In the genomic region with DNA sequence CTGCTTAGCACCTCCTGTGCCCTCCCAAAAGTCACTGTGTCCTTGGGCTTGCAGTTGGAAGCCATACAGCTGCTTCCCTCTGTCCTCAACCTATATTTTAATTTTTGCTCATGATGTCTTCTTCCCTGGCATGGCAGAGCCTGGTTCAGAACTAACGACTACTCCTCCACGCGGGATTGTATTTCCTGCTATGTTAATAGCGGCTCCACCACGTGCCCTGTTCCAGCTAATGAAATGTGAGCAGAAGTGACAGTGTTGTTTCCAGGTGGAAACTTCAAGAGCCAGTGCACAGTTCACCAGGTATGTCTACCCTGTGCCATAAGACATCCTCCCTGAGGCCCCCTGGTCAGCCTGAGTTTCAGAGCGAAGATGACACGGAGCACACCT, we compare ENCODE assay signal across 2 cellular contexts.
TF ChIP-seq lines count a peak whose summit lies in the region.

No MANE protein-coding gene starts in this region.

TF ChIP-seq in A549, 52 proteins besides CTCF, POLR2A, EP300 and RAD21 (continued from another document):
- TF ChIP-seq HMGXB4 (CRISPR knock-in tag; IDR thresholded peaks at IDR 0.05; ENCODE audit: borderline replicate concordance) = no peak
- TF ChIP-seq KDM5A (IDR thresholded peaks at IDR 0.05) = no peak
- TF ChIP-seq NPAS2 (CRISPR knock-in tag; IDR thresholded peaks at IDR 0.05; ENCODE audit: borderline replicate concordance) = no peak
- no peak for TF ChIP-seq NFE2L2 (conservative IDR thresholded peaks at IDR 0.05; ENCODE audit: low read length)
- no peak for TF ChIP-seq NR3C1 (IDR thresholded peaks at IDR 0.05)
- TF ChIP-seq, protein P1, sequence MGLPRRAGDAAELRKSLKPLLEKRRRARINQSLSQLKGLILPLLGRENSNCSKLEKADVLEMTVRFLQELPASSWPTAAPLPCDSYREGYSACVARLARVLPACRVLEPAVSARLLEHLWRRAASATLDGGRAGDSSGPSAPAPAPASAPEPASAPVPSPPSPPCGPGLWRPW (IDR thresholded peaks at IDR 0.05) = no peak
- no peak for TF ChIP-seq ZNF302 (CRISPR knock-in tag; IDR thresholded peaks at IDR 0.05)

TF ChIP-seq in K562, 482 proteins besides CTCF, POLR2A, EP300 and RAD21 (continued from another document):
- no peak for TF ChIP-seq ZBTB9 (CRISPR knock-in tag; IDR thresholded peaks at IDR 0.05)
- peak; percentile 62 to 66 for TF ChIP-seq MNT (conservative IDR thresholded peaks at IDR 0.05)
- no peak for TF ChIP-seq YBX1 (IDR thresholded peaks at IDR 0.05)
- peak; percentile 84 for TF ChIP-seq USF2 (CRISPR knock-in tag; IDR thresholded peaks at IDR 0.05)
- no peak for TF ChIP-seq ZNF561 (CRISPR knock-in tag; conservative IDR thresholded peaks at IDR 0.05)
- TF ChIP-seq, protein P2, sequence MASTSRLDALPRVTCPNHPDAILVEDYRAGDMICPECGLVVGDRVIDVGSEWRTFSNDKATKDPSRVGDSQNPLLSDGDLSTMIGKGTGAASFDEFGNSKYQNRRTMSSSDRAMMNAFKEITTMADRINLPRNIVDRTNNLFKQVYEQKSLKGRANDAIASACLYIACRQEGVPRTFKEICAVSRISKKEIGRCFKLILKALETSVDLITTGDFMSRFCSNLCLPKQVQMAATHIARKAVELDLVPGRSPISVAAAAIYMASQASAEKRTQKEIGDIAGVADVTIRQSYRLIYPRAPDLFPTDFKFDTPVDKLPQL (IDR thresholded peaks at IDR 0.05; ENCODE audit: extremely low read depth, insufficient read length) = no peak
- TF ChIP-seq USF1 (CRISPR knock-in tag; IDR thresholded peaks at IDR 0.05) = peak; percentile 91
- TF ChIP-seq EHMT2 (IDR thresholded peaks at IDR 0.05) = no peak
- TF ChIP-seq BCLAF1 (IDR thresholded peaks at IDR 0.05; ENCODE audit: borderline replicate concordance in 1 of 2, control insufficient read depth in 1 of 2, low read depth in 2 of 2, low read length in 1 of 2) = no peak
- TF ChIP-seq SP1 (CRISPR knock-in tag; IDR thresholded peaks at IDR 0.05) = no peak
- no peak for TF ChIP-seq ETV1 (tag; conservative IDR thresholded peaks at IDR 0.05; ENCODE audit: low read depth)
- TF ChIP-seq SMARCC2 (IDR thresholded peaks at IDR 0.05; ENCODE audit: low read depth) = no peak
- peak; percentile 95 for TF ChIP-seq RFX5 (IDR thresholded peaks at IDR 0.05; ENCODE audit: low read depth, low read length)
- peak; percentile 28 for TF ChIP-seq NFYB (IDR thresholded peaks at IDR 0.05; ENCODE audit: extremely low read depth, insufficient read length)
- TF ChIP-seq CREM (IDR thresholded peaks at IDR 0.05; ENCODE audit: low read depth) = peak; percentile 81
- no peak for TF ChIP-seq ZNF655 (CRISPR knock-in tag; IDR thresholded peaks at IDR 0.05)
- TF ChIP-seq THRAP3 (IDR thresholded peaks at IDR 0.05; ENCODE audit: borderline replicate concordance) = no peak
- TF ChIP-seq HMG20B (CRISPR knock-in tag; IDR thresholded peaks at IDR 0.05) = no peak
- peak; percentile 35; the same call in 1 of the 2 replicates for TF ChIP-seq ZNF592 (IDR thresholded peaks at IDR 0.05)
- TF ChIP-seq ZNF3 (CRISPR knock-in tag; IDR thresholded peaks at IDR 0.05) = no peak
- TF ChIP-seq ZNF311 (CRISPR knock-in tag; IDR thresholded peaks at IDR 0.05) = no peak
- TF ChIP-seq, protein P3, sequence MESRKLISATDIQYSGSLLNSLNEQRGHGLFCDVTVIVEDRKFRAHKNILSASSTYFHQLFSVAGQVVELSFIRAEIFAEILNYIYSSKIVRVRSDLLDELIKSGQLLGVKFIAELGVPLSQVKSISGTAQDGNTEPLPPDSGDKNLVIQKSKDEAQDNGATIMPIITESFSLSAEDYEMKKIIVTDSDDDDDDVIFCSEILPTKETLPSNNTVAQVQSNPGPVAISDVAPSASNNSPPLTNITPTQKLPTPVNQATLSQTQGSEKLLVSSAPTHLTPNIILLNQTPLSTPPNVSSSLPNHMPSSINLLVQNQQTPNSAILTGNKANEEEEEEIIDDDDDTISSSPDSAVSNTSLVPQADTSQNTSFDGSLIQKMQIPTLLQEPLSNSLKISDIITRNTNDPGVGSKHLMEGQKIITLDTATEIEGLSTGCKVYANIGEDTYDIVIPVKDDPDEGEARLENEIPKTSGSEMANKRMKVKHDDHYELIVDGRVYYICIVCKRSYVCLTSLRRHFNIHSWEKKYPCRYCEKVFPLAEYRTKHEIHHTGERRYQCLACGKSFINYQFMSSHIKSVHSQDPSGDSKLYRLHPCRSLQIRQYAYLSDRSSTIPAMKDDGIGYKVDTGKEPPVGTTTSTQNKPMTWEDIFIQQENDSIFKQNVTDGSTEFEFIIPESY (CRISPR knock-in tag; IDR thresholded peaks at IDR 0.05) = 0 out of 2 replicates have a peak, but pooled peaks have one; percentile 38
TF ChIP-seq in K562: peak in this region for 11.
